ENCODE assay signal across 8 cellular contexts in genomic region chr11:117328414-117329010, GRCh38. TPM values are rescaled to one million over a fixed set of nuclear protein-coding genes. Genes with fewer than 3 reads are reported as not detected.
DNase-seq lines count a peak whose midpoint lies in the region; ATAC-seq and TF ChIP-seq lines count a peak whose summit lies in the region.

No MANE protein-coding gene starts in this region.

- no peak overlapping the region for H3K18ac ChIP-seq in H9 (ENCODE audit: insufficient read length, low read depth, low read length)

- H3K9me3 Mint-ChIP-seq in H9: no peaks in the 10 kb centered on the region; a peak in 1 of 5 replicates

- peak; percentile 55 for ATAC-seq in left lobe of liver
- no peak for ATAC-seq in HG03025 (IDR thresholded peaks at IDR 0.05; ENCODE audit: low FRiP score, unreplicated experiment)

- H3K79me2 ChIP-seq in DOHH2 (ENCODE audit: control insufficient read depth, low read length) (peaks cover 13% of the 10 kb centered on the region), H9 (ENCODE audit: insufficient read depth, low read length) (no peaks in the 10 kb centered on the region; the same call in 1 of the 2 replicates)

- no peak overlapping the region for H2BK20ac ChIP-seq in H9 (ENCODE audit: low read depth, low read length, poor library complexity, severe bottlenecking)

- H3K36me3 ChIP-seq in DOHH2 (ENCODE audit: control insufficient read depth, low read length) (no peaks in the 10 kb centered on the region), tibial artery (no peaks in the 10 kb centered on the region)

- H3K4me3 Mint-ChIP-seq in H9: no peak overlapping the region

- no peak overlapping the region for H2BK120ac ChIP-seq in H9 (ENCODE audit: low read depth, low read length, poor library complexity, severe bottlenecking)

- H3K9ac ChIP-seq in H9 (ENCODE audit: extremely low read depth, insufficient read length, low read length): peak overlapping the region; percentile 16

- no peak overlapping the region for H4K5ac ChIP-seq in H9 (ENCODE audit: insufficient read length, low read depth, low read length)

- no peaks in the 10 kb centered on the region for H3K9me2 ChIP-seq in DOHH2 (replicated peaks; ENCODE audit: control insufficient read depth, low read length)

- intact Hi-C loops in tibial artery (cut with DNase I; ENCODE audit: low total_unique reads): no loop called here

- no peak overlapping the region for H2BK12ac ChIP-seq in H9 (ENCODE audit: insufficient read length, low read depth, low read length)

- H4K20me1 ChIP-seq in DOHH2 (ENCODE audit: control insufficient read depth, insufficient read depth, low read depth, low read length) (no peaks in the 10 kb centered on the region), H9 (ENCODE audit: control insufficient read depth, insufficient read depth, insufficient read length) (no peaks in the 10 kb centered on the region)

- no peak overlapping the region for H2AK5ac ChIP-seq in H9 (ENCODE audit: insufficient read length, low read length)

- TF ChIP-seq CTCF in DOHH2 (IDR thresholded peaks at IDR 0.05; ENCODE audit: low read depth, low read length, poor library complexity, severe bottlenecking) (no peak), H9 (conservative IDR thresholded peaks at IDR 0.05) (no peak), tibial artery (IDR thresholded peaks at IDR 0.05) (no peak)

- H3T11ph ChIP-seq in H9 (ENCODE audit: low read length): no peak overlapping the region

- H2AFZ ChIP-seq in H9 (ENCODE audit: low read length): no peak overlapping the region

- H3K56ac ChIP-seq in H9 (ENCODE audit: insufficient read length, low read depth, low read length): no peak overlapping the region

- peak overlapping the region; percentile 72 for H3K27ac ChIP-seq in DOHH2 (ENCODE audit: low read depth, low read length)
- H3K27ac ChIP-seq in H9 (ENCODE audit: insufficient read length, low read depth, low read length): no peak overlapping the region
- H3K27ac ChIP-seq in tibial artery: peak overlapping the region; percentile 84 to 86

- no peaks in the 10 kb centered on the region for H3K36me3 Mint-ChIP-seq in H9 (ENCODE audit: insufficient read depth in 1 of 3, low read depth in 3 of 3)

- no peaks in the 10 kb centered on the region for H3K79me1 ChIP-seq in H9 (ENCODE audit: insufficient read depth, low read depth, low read length, poor library complexity, severe bottlenecking)

- no peak overlapping the region for H4K8ac ChIP-seq in H9 (replicated peaks; ENCODE audit: insufficient read length, low read depth, low read length)

- H2BK15ac ChIP-seq in H9 (ENCODE audit: low read depth, low read length): no peak overlapping the region

- no peaks in the 10 kb centered on the region for H3K9me3 ChIP-seq in DOHH2 (ENCODE audit: control insufficient read depth, insufficient read depth, low read length)
- no peaks in the 10 kb centered on the region for H3K9me3 ChIP-seq in H9 (ENCODE audit: control insufficient read depth, low read depth, low read length)
- no peaks in the 10 kb centered on the region for H3K9me3 ChIP-seq in tibial artery

- H3F3A ChIP-seq in DOHH2 (ENCODE audit: control insufficient read depth, insufficient read depth): peaks cover 6% of the 10 kb centered on the region; the same call in 1 of the 2 replicates

- peak overlapping the region; percentile 78 for H3K4me2 ChIP-seq in DOHH2 (ENCODE audit: low read length)
- peak overlapping the region; percentile 73 for H3K4me2 ChIP-seq in H9 (ENCODE audit: insufficient read depth, insufficient read length, low read length)

- no peak overlapping the region for H4K91ac ChIP-seq in H9 (ENCODE audit: insufficient read length, low read depth, low read length)

- H3K27me3 ChIP-seq in DOHH2 (ENCODE audit: control insufficient read depth, low read length) (no peaks in the 10 kb centered on the region), H9 (ENCODE audit: insufficient read depth, low read length) (no peaks in the 10 kb centered on the region), tibial artery (no peaks in the 10 kb centered on the region)

- DNase-seq in H9: peak; percentile 30
- DNase-seq in NCI-H69 (lab: John Stamatoyannopoulos, UW): peak; percentile 63
- DNase-seq in cerebellar cortex (ENCODE audit: low spot score): peak; percentile 60
- no peak for DNase-seq in left lobe of liver (ENCODE audit: low spot score)
- peak in 1 of 2 donors; percentile 53 for DNase-seq in tibial artery
- DNase-seq in effector CD8-positive, alpha-beta T cell (lab: John Stamatoyannopoulos, UW): no peak

- H3K4me3 ChIP-seq in DOHH2 (ENCODE audit: low read length) (peak overlapping the region; percentile 91), tibial artery (peak overlapping the region; percentile 70 to 82)

- WGBS in H9 (ENCODE audit: extremely low coverage, insufficient read length, low lambda C conversion rate): no CpG with 5 or more reads among the region's 15 CpGs

- H3K4me1 Mint-ChIP-seq in H9: no peaks in the 10 kb centered on the region

- H3K27me3 Mint-ChIP-seq in H9 (ENCODE audit: low read depth): no peaks in the 10 kb centered on the region

- H3K27ac Mint-ChIP-seq in H9: no peak overlapping the region

- peaks cover 6% of the 10 kb centered on the region for H3K23me2 ChIP-seq in H9 (ENCODE audit: insufficient read length, low read depth, low read length, poor library complexity, severe bottlenecking)

- H3K4me1 ChIP-seq in DOHH2 (ENCODE audit: control insufficient read depth, low read length) (peaks cover 17% of the 10 kb centered on the region), H9 (ENCODE audit: insufficient read depth, low read length) (no peaks in the 10 kb centered on the region), tibial artery (peaks cover 0 to 19% (median 16%) of the 10 kb centered on the region in 4 donors)

- no peak overlapping the region for H2BK5ac ChIP-seq in H9 (ENCODE audit: insufficient read length, low read length)

- H3K14ac ChIP-seq in H9 (ENCODE audit: insufficient read depth, low read length): no peak overlapping the region

- H3K23ac ChIP-seq in H9 (ENCODE audit: insufficient read length, low read depth, low read length): no peak overlapping the region

- H3K4ac ChIP-seq in H9 (ENCODE audit: low read depth, low read length): no peak overlapping the region

RNA-seq across cellular contexts. Expression of gene CEP164, which starts 0.9 kb away (rescaled TPM):
- 20.7 and 24.9 TPM in 2 replicates for total RNA-seq in H9 (2021)
- total RNA-seq in left lobe of liver: 11.7 TPM

RNA-seq across cellular contexts. Expression of gene BACE1, which starts 12.5 kb away (rescaled TPM):
- 10.2 and 10.6 TPM in 2 replicates for total RNA-seq in H9 (2021)
- 38.7 TPM for total RNA-seq in left lobe of liver

RNA-seq across cellular contexts. Expression of gene BACE1-AS, which starts 37.4 kb away (rescaled TPM):
- 9.4 and 9.9 TPM in 2 replicates for total RNA-seq in H9 (2021)
- total RNA-seq in left lobe of liver: 1.5 TPM

Comparison
In these comparisons a context has a peak if more than half of its experiments do, and no peak if none do; other contexts are left out.
1. DNase-seq: peak in H9 (single experiment), NCI-H69 (single experiment) and cerebellar cortex (single experiment); none in left lobe of liver (single experiment) and effector CD8-positive, alpha-beta T cell (single experiment).